Comparison of ENCODE assay signal across 8 cellular contexts in genomic region chr4:83284161-83285021, GRCh38. TPM values are rescaled to one million over a fixed set of nuclear protein-coding genes. Genes with fewer than 3 reads are reported as not detected.
DNase-seq lines count a peak whose midpoint lies in the region; ATAC-seq, FAIRE-seq and TF ChIP-seq lines count a peak whose summit lies in the region.

Gene COQ2, minus strand, starts transcription at chr4:83284798. Its CDS starts 34 bp downstream, at chr4:83284764.

- POLR2A ChIA-PET in H1 (lab: Charles Lee; ENCODE audit: partially characterized antibody): interaction anchor here (0.6 to 1.5 kb wide), 15 partner anchors 11 to 271 kb away, joined by 3 to 6 read pairs (median 3); partner anchors contain the start of gene COPS4

- WGBS in H1 (ENCODE audit: extremely low coverage in 1 of 2, insufficient coverage in 1 of 2, insufficient read length in 1 of 2, insufficient replicate concordance in 2 of 2, low coverage in 1 of 2, low lambda C conversion rate in 2 of 2, missing lambda C conversion rate in 1 of 2), 2 experiments: 2% methylated on average over 63 of the region's 75 CpGs; no CpG with 5 or more reads in 1 of the 2 experiments
- WGBS in mesendoderm (ENCODE audit: extremely low coverage, insufficient coverage, low lambda C conversion rate): no CpG with 5 or more reads among the region's 75 CpGs

- no peak within 1 kb of the TSS for H3K4ac ChIP-seq in H1 (replicated peaks; ENCODE audit: insufficient read length, low read depth, low read length)
- H3K4ac ChIP-seq in mesendoderm (ENCODE audit: low read depth, low read length): peak within 1 kb of the TSS; percentile 78

- peak; percentile 76 for ATAC-seq in GM19467 (IDR thresholded peaks at IDR 0.05; ENCODE audit: unreplicated experiment)

- no peak within 1 kb of the TSS for H4K91ac ChIP-seq in H1 (replicated peaks; ENCODE audit: insufficient read length, low read length)

- no peaks in the 10 kb centered on the region for H4K20me1 ChIP-seq in H1 (replicated peaks in 1 of 2; ENCODE audit: control insufficient read depth in 1 of 2, insufficient read depth in 2 of 2, low read length in 2 of 2)

- no peaks in the 10 kb centered on the region for H3K9me3 ChIP-seq in H1 (ENCODE audit: insufficient read depth in 2 of 2, low read depth in 1 of 2, low read length in 1 of 2)

- H3K4me1 ChIP-seq in H1 (replicated peaks in 1 of 4; ENCODE audit: control insufficient read depth in 3 of 4, insufficient read depth in 4 of 4, low read length in 3 of 4) (no peaks in the 10 kb centered on the region; a peak in 1 of 7 replicates), mesendoderm (ENCODE audit: control insufficient read depth, low read depth, low read length) (no peaks in the 10 kb centered on the region)

- H3K23ac ChIP-seq in H1 (ENCODE audit: insufficient read length) (no peak within 1 kb of the TSS), mesendoderm (ENCODE audit: low read length) (peak within 1 kb of the TSS; percentile 85)

- H3K36me3 ChIP-seq in H1 (ENCODE audit: control insufficient read depth in 2 of 4, insufficient read depth in 4 of 4, low read length in 3 of 4) (no peaks in the 10 kb centered on the region), mesendoderm (ENCODE audit: control insufficient read depth, insufficient read depth, low read length) (no peaks in the 10 kb centered on the region)

- peak within 1 kb of the TSS; percentile 50; the same call in 1 of the 2 replicates for H2BK12ac ChIP-seq in H1 (ENCODE audit: low read depth, low read length)

- TF ChIP-seq CTCF in H1 (IDR thresholded peaks at IDR 0.05; ENCODE audit: control extremely low read depth in 1 of 3, insufficient read depth in 1 of 3, low read depth in 1 of 3, low read length in 3 of 3): peak in 2 of 3 experiments; percentile 16 to 21; a peak in 2 of 4 replicates

- CTCF ChIA-PET in H1 (lab: Charles Lee; ENCODE audit: partially characterized antibody): interaction anchor here (0.5 to 2.5 kb wide), 16 partner anchors 11 to 454 kb away, joined by 3 to 10 read pairs (median 4); no protein-coding TSS in a partner anchor

- H3K4me2 ChIP-seq in H1 (ENCODE audit: insufficient read depth in 1 of 2, low read depth in 2 of 2, low read length in 2 of 2) (peak within 1 kb of the TSS; percentile 75 to 86), mesendoderm (ENCODE audit: low read length) (peak within 1 kb of the TSS; percentile 91)

- no peak within 1 kb of the TSS for H2BK20ac ChIP-seq in H1 (ENCODE audit: low read length)

- H3K56ac ChIP-seq in H1 (replicated peaks; ENCODE audit: insufficient read length, low read depth, low read length) (no peak within 1 kb of the TSS), mesendoderm (ENCODE audit: low read length) (peak within 1 kb of the TSS; percentile 97)

- no peak within 1 kb of the TSS for H2BK120ac ChIP-seq in H1 (replicated peaks; ENCODE audit: low read depth, low read length)
- no peak within 1 kb of the TSS for H2BK120ac ChIP-seq in mesendoderm (ENCODE audit: low read depth, low read length)

- H2BK5ac ChIP-seq in H1 (ENCODE audit: low read depth, low read length) (peak within 1 kb of the TSS; percentile 71), mesendoderm (ENCODE audit: low read length) (no peak within 1 kb of the TSS)

- H3K14ac ChIP-seq in H1 (ENCODE audit: insufficient read length): no peak within 1 kb of the TSS

- H4K5ac ChIP-seq in H1 (ENCODE audit: insufficient read length, low read depth, low read length) (peak within 1 kb of the TSS; percentile 55), mesendoderm (ENCODE audit: low read length) (no peak within 1 kb of the TSS)

- peak; percentile 99 for DNase-seq in COLO829 (ENCODE audit: low spot score)
- DNase-seq in HS-27A (ENCODE audit: low read depth): peak; percentile 81
- peak; percentile 93 for DNase-seq in NOMO-1 treated with DMSO at 0.1 percent for 48 hours (lab: John Stamatoyannopoulos, UW; ENCODE audit: unreplicated experiment)
- DNase-seq in activated CD8-positive, alpha-beta memory T cell treated with anti-CD3 and anti-CD28 coated beads for 48 hours (ENCODE audit: low read depth in 2 of 3, low spot score in 2 of 3): peak; percentile 87 to 93 (median 90)
- DNase-seq in H1 (ENCODE audit: low read depth in 1 of 2, low spot score in 2 of 2): peak; percentile 79 to 98
- DNase-seq in mesendoderm: peak; percentile 96
- DNase-seq in stimulated activated CD8-positive, alpha-beta memory T cell treated with anti-CD3 and anti-CD28 coated beads, Interleukin-15, amount 100 ng/mL, for 1 hour (ENCODE audit: low read depth): peak; percentile 88

- H3K18ac ChIP-seq in H1 (ENCODE audit: extremely low read depth, low read length) (no peak within 1 kb of the TSS; the same call in 1 of the 2 replicates), mesendoderm (ENCODE audit: low read length) (peak within 1 kb of the TSS; percentile 84)

- peaks cover 0 to 8% of the 10 kb centered on the region in 2 experiments; a peak in 2 of 4 replicates for H3K79me2 ChIP-seq in H1 (ENCODE audit: control insufficient read depth in 1 of 2, insufficient read depth in 2 of 2, low read length in 2 of 2)
- no peaks in the 10 kb centered on the region for H3K79me2 ChIP-seq in mesendoderm (ENCODE audit: control insufficient read depth, insufficient read depth, low read length)

- H2AK5ac ChIP-seq in H1 (ENCODE audit: low read depth, low read length) (no peak within 1 kb of the TSS), mesendoderm (ENCODE audit: low read length) (no peak within 1 kb of the TSS)

- FAIRE-seq in H1 (lab: Jason Lieb, UNC): no peak

- no peak within 1 kb of the TSS for H2BK15ac ChIP-seq in H1 (ENCODE audit: low read length)
- no peak within 1 kb of the TSS for H2BK15ac ChIP-seq in mesendoderm (replicated peaks; ENCODE audit: low read depth)

- H3K27me3 ChIP-seq in H1 (replicated peaks in 1 of 4; ENCODE audit: control insufficient read depth in 3 of 4, extremely low read depth in 1 of 4, insufficient read depth in 3 of 4, low read length in 3 of 4) (peaks cover 0 to 8% (median 4%) of the 10 kb centered on the region in 4 experiments; a peak in 6 of 7 replicates), mesendoderm (ENCODE audit: insufficient read depth, low read length, poor library complexity) (no peaks in the 10 kb centered on the region)

- H3K23me2 ChIP-seq in H1 (ENCODE audit: low read depth, low read length): 0 out of 2 replicates have a peak, but pooled peaks cover 3% of the 10 kb centered on the region

- H3K9ac ChIP-seq in H1 (replicated peaks in 1 of 4; ENCODE audit: extremely low read depth in 1 of 4, low read depth in 3 of 4, low read length in 3 of 4): peak within 1 kb of the TSS; percentile 68 to 99 (median 92)
- peak within 1 kb of the TSS; percentile 86 for H3K9ac ChIP-seq in mesendoderm (ENCODE audit: low read length)

- H3K4me3 ChIP-seq in H1 (ENCODE audit: extremely low read depth in 1 of 4, insufficient read depth in 2 of 4, low read depth in 3 of 4, low read length in 4 of 4) (peak within 1 kb of the TSS; percentile 69 to 79 (median 74)), mesendoderm (ENCODE audit: low read length) (peak within 1 kb of the TSS; percentile 75)

- H3K27ac ChIP-seq in H1 (ENCODE audit: low read depth, low read length) (peak within 1 kb of the TSS; percentile 95), mesendoderm (ENCODE audit: low read depth, low read length) (peak within 1 kb of the TSS; percentile 87)

- peak within 1 kb of the TSS; percentile 84 for H2AFZ ChIP-seq in H1 (ENCODE audit: low read length)

- TF ChIP-seq EP300 in H1 (IDR thresholded peaks at IDR 0.05; ENCODE audit: borderline replicate concordance in 1 of 2, low read depth in 2 of 2, low read length in 2 of 2): peak in 1 of 2 experiments; percentile 74; a peak in 1 of 3 replicates

- peak in 1 of 2 experiments; percentile 8; a peak in 2 of 4 replicates for TF ChIP-seq RAD21 in H1 (IDR thresholded peaks at IDR 0.05 in 1 of 2, conservative IDR thresholded peaks at IDR 0.05 in 1 of 2; ENCODE audit: low read depth in 2 of 2, low read length in 2 of 2)

- H4K8ac ChIP-seq in H1 (ENCODE audit: extremely low read depth, insufficient read depth, low read length) (peak within 1 kb of the TSS; percentile 97), mesendoderm (ENCODE audit: low read depth, low read length) (no peak within 1 kb of the TSS)

- TF ChIP-seq POLR2A in H1 (IDR thresholded peaks at IDR 0.05; ENCODE audit: control extremely low read depth in 1 of 2, low read depth in 2 of 2, low read length in 2 of 2): peak; percentile 91 to 94

- H3K79me1 ChIP-seq in H1 (ENCODE audit: low read depth, low read length) (no peaks in the 10 kb centered on the region), mesendoderm (ENCODE audit: low read length) (no peaks in the 10 kb centered on the region)

TF ChIP-seq in H1, 55 proteins besides CTCF, POLR2A, EP300 and RAD21 (continues in another document):
- TF ChIP-seq NRF1 (IDR thresholded peaks at IDR 0.05; ENCODE audit: low read depth, low read length) (peak; percentile 82), MAX (IDR thresholded peaks at IDR 0.05) (peak; percentile 67), SAP30 (IDR thresholded peaks at IDR 0.05; ENCODE audit: insufficient read depth, insufficient replicate concordance, low read length) (no peak), POLR2AphosphoS5 (IDR thresholded peaks at IDR 0.05; ENCODE audit: low read depth, low read length) (peak; percentile 94), CBX5 (IDR thresholded peaks at IDR 0.05; ENCODE audit: low read depth, low read length) (no peak), PHF8 (conservative IDR thresholded peaks at IDR 0.05; ENCODE audit: low read depth, low read length) (peak; percentile 96), HDAC2 (IDR thresholded peaks at IDR 0.05; ENCODE audit: borderline replicate concordance in 1 of 2, low read depth in 2 of 2, low read length in 2 of 2) (0 out of 4 replicates have a peak, but pooled peaks of 1 of the 2 experiments have one; percentile 10), POU5F1 (IDR thresholded peaks at IDR 0.05; ENCODE audit: low read depth, low read length) (no peak), CHD1 (IDR thresholded peaks at IDR 0.05; ENCODE audit: low read depth, low read length) (0 out of 2 replicates have a peak, but pooled peaks have one; percentile 33), TEAD4 (IDR thresholded peaks at IDR 0.05; ENCODE audit: low read depth, low read length) (peak; percentile 62; the same call in 1 of the 2 replicates)

RNA-seq across cellular contexts. Expression of gene COQ2, which starts in this region (rescaled TPM):
- 19.8 and 21.5 TPM in 2 replicates for total RNA-seq in H1 (2021; fragmentation: NEBNext Ultra II Directional; extraction: Animal tissue kit (Norgen Biotek cat#: 25700))
- polyA plus RNA-seq in H1 (2011; rRNA removed): 15.5 and 22.9 TPM in 2 replicates
- polyA plus RNA-seq in H1 (2011; cell fraction: cytosol; rRNA removed): 20.2 TPM
- polyA plus RNA-seq in H1 (2011; cell fraction: nucleus; rRNA removed): 7.3 TPM
- polyA plus RNA-seq in H1 (2012, experiment 1 of 2): 13.1 to 15.3 TPM (median 14.5 TPM) in 4 replicates
- 8.7 TPM for polyA plus RNA-seq in H1 (2012, experiment 2 of 2)
- polyA plus RNA-seq in H1 (2013, experiment 1 of 2): 26.9 TPM
- polyA plus RNA-seq in H1 (2013, experiment 2 of 2): 31.5 TPM
- 13.7 and 15.8 TPM in 2 replicates for polyA minus RNA-seq in H1 (2011; rRNA and poly(A)+ RNA removed)
- polyA minus RNA-seq in H1 (2011; cell fraction: cytosol; rRNA and poly(A)+ RNA removed): 10.1 TPM
- polyA minus RNA-seq in H1 (2011; cell fraction: nucleus; rRNA and poly(A)+ RNA removed): 14.6 TPM
- 30.4 TPM for polyA plus RNA-seq in mesendoderm (2013, experiment 1 of 2)
- 29.4 TPM for polyA plus RNA-seq in mesendoderm (2013, experiment 2 of 2)

Comparison
In these comparisons a context has a peak if more than half of its experiments do, and no peak if none do; other contexts are left out.
1. Peak in every context shown above with its lines: DNase-seq, ATAC-seq, H3K4me3 ChIP-seq and H3K27ac ChIP-seq.